19 cellular contexts compared by ENCODE assay signal in the genomic region with DNA sequence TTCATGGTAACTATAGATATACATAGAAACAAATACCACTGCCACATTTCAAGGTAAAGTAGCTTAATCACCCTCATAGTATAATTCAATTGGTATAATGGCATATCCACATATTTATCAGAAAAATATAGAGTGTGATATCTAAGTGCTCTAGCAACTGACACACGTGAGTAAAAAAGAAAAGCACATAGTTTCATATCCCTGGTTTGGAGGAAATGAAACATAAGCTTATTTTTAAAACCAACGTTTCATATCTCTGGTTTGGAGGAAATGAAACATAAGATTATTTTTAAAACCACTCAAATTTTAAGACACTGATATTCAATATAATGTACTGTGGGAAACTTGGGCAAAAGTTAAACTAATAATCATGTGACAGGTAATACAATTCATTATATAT. TPM values are rescaled to one million over a fixed set of nuclear protein-coding genes. Genes with fewer than 3 reads are reported as not detected.
A peak's percentile ranks its signal among the peaks of the same experiment; 100 is the strongest.
DNase-seq lines count a peak whose midpoint lies in the region; ATAC-seq, FAIRE-seq and TF ChIP-seq lines count a peak whose summit lies in the region.
"Had no signal": no experiment of that assay in that cellular context is flagged by ENCODE, and none has a peak within 500 bp of the region (broad histone marks: within the 10 kb centered on the region; RNA-seq: fewer than 3 reads in every experiment).

No MANE protein-coding gene starts in this region.

- peak; percentile 2 for DNase-seq in GM18507 (ENCODE audit: extremely low spot score, insufficient read length, low read depth)
- DNase-seq in activated B cell treated with CpG ODN at 0.5 μM for 24 hours, result no peak
- no peak for DNase-seq in activated CD4-positive, alpha-beta T cell treated with anti-CD3 and anti-CD28 coated beads, Interleukin-2, amount 10 ng/mL, durations not matched to agents 24 days and 14 days
- no peak for DNase-seq in activated effector memory CD4-positive, alpha-beta T cell treated with Interleukin-2 at 50 U/mL for 16 hours
- no peak for DNase-seq in sciatic nerve (ENCODE audit: low spot score)
- DNase-seq: activated CD4-positive, alpha-beta T cell treated with anti-CD3 and anti-CD28 coated beads, Interleukin-2, amount 50 U/mL, for 48 hours; activated naive CD8-positive, alpha-beta T cell treated with anti-CD3 and anti-CD28 coated beads, Interleukin-2, amount 10 ng/mL, durations not matched to agents 7 days and 5 days; activated T-cell treated with anti-CD3 and anti-CD28 coated beads, Interleukin-2, amount 50 U/mL, for 24 hours; hippocampal formation; midbrain; NCI-H1436; NCI-H345; T1000 had no signal

- intact Hi-C loops in activated B cell treated with CpG ODN at 0.5 μM for 24 hours (cut with micrococcal nuclease) (loop anchor here (5.0 kb wide), 1 partner anchor 476 kb away; no protein-coding TSS in a partner anchor), sciatic nerve (cut with DNase I) (no loop called here)
- intact Hi-C loops in activated CD4-positive, alpha-beta T cell treated with anti-CD3 and anti-CD28 coated beads, Interleukin-2, amount 10 ng/mL, durations not matched to agents 24 days and 14 days (cut with micrococcal nuclease), result no loop called here

- no peak for FAIRE-seq in GM18507 (lab: Jason Lieb, UNC)

- ATAC-seq in GM21526 (IDR thresholded peaks at IDR 0.05; ENCODE audit: low FRiP score, unreplicated experiment), result peak; percentile 87
- peak; percentile 72 for ATAC-seq in HG03354 (IDR thresholded peaks at IDR 0.05; ENCODE audit: poor library complexity, severe bottlenecking, unreplicated experiment)
- ATAC-seq in activated B cell treated with CpG ODN at 0.5 μM for 24 hours (ENCODE audit: low read depth), result peak; percentile 70
- ATAC-seq in HG02970 (IDR thresholded peaks at IDR 0.05; ENCODE audit: low FRiP score, unreplicated experiment), result no peak
- ATAC-seq in sciatic nerve, result no peak

- H3K27ac Mint-ChIP-seq in activated B cell treated with CpG ODN at 0.5 μM for 24 hours, result peak overlapping the region; percentile 46
- H3K27ac Mint-ChIP-seq in activated CD4-positive, alpha-beta T cell treated with anti-CD3 and anti-CD28 coated beads, Interleukin-2, amount 10 ng/mL, durations not matched to agents 24 days and 14 days, result no peak overlapping the region
- H3K27ac Mint-ChIP-seq: activated naive CD8-positive, alpha-beta T cell treated with anti-CD3 and anti-CD28 coated beads, Interleukin-2, amount 10 ng/mL, durations not matched to agents 7 days and 5 days; activated T-cell treated with anti-CD3 and anti-CD28 coated beads, Interleukin-2, amount 50 U/mL, for 24 hours had no signal

- no peaks in the 10 kb centered on the region for H3K36me3 Mint-ChIP-seq in activated B cell treated with CpG ODN at 0.5 μM for 24 hours (ENCODE audit: low read depth)
- H3K36me3 Mint-ChIP-seq in activated CD4-positive, alpha-beta T cell treated with anti-CD3 and anti-CD28 coated beads, Interleukin-2, amount 10 ng/mL, durations not matched to agents 24 days and 14 days (ENCODE audit: low read depth), result no peaks in the 10 kb centered on the region
- H3K36me3 Mint-ChIP-seq: activated naive CD8-positive, alpha-beta T cell treated with anti-CD3 and anti-CD28 coated beads, Interleukin-2, amount 10 ng/mL, durations not matched to agents 7 days and 5 days had no signal

- peaks cover 45% of the 10 kb centered on the region for H3K4me1 Mint-ChIP-seq in activated B cell treated with CpG ODN at 0.5 μM for 24 hours
- no peaks in the 10 kb centered on the region for H3K4me1 Mint-ChIP-seq in activated CD4-positive, alpha-beta T cell treated with anti-CD3 and anti-CD28 coated beads, Interleukin-2, amount 10 ng/mL, durations not matched to agents 24 days and 14 days
- H3K4me1 Mint-ChIP-seq: activated naive CD8-positive, alpha-beta T cell treated with anti-CD3 and anti-CD28 coated beads, Interleukin-2, amount 10 ng/mL, durations not matched to agents 7 days and 5 days had no signal

- H3K9me3 Mint-ChIP-seq in activated B cell treated with CpG ODN at 0.5 μM for 24 hours, result peaks cover 7% of the 10 kb centered on the region
- peaks cover 5% of the 10 kb centered on the region for H3K9me3 Mint-ChIP-seq in activated CD4-positive, alpha-beta T cell treated with anti-CD3 and anti-CD28 coated beads, Interleukin-2, amount 10 ng/mL, durations not matched to agents 24 days and 14 days
- H3K9me3 Mint-ChIP-seq: activated naive CD8-positive, alpha-beta T cell treated with anti-CD3 and anti-CD28 coated beads, Interleukin-2, amount 10 ng/mL, durations not matched to agents 7 days and 5 days; activated T-cell treated with anti-CD3 and anti-CD28 coated beads, Interleukin-2, amount 50 U/mL, for 24 hours had no signal

- no peaks in the 10 kb centered on the region for H3K27me3 Mint-ChIP-seq in activated B cell treated with CpG ODN at 0.5 μM for 24 hours
- H3K27me3 Mint-ChIP-seq in activated CD4-positive, alpha-beta T cell treated with anti-CD3 and anti-CD28 coated beads, Interleukin-2, amount 10 ng/mL, durations not matched to agents 24 days and 14 days, result peaks cover 6% of the 10 kb centered on the region

- H3K4me3 Mint-ChIP-seq in activated B cell treated with CpG ODN at 0.5 μM for 24 hours, result peak overlapping the region; percentile 61
- H3K4me3 Mint-ChIP-seq in activated CD4-positive, alpha-beta T cell treated with anti-CD3 and anti-CD28 coated beads, Interleukin-2, amount 10 ng/mL, durations not matched to agents 24 days and 14 days, result no peak overlapping the region
- H3K4me3 Mint-ChIP-seq: activated naive CD8-positive, alpha-beta T cell treated with anti-CD3 and anti-CD28 coated beads, Interleukin-2, amount 10 ng/mL, durations not matched to agents 7 days and 5 days; activated T-cell treated with anti-CD3 and anti-CD28 coated beads, Interleukin-2, amount 50 U/mL, for 24 hours had no signal

- POLR2A ChIA-PET in activated B cell treated with CpG ODN at 0.5 μM for 24 hours (lab: Charles Lee), result no interaction called here

- CTCF ChIA-PET in activated B cell treated with CpG ODN at 0.5 μM for 24 hours (lab: Charles Lee), result no interaction called here

- no peak for TF ChIP-seq CTCF in activated B cell treated with CpG ODN at 0.5 μM for 24 hours (IDR thresholded peaks at IDR 0.05)

RNA-seq across cellular contexts. Expression of a gene that starts 2.1 kb away (rescaled TPM):
- total RNA-seq in activated B cell treated with CpG ODN at 0.5 μM for 24 hours, result not detected in 2 replicates
- not detected in 2 replicates for total RNA-seq in activated CD4-positive, alpha-beta T cell treated with anti-CD3 and anti-CD28 coated beads, Interleukin-2, amount 10 ng/mL, durations not matched to agents 24 days and 14 days
- total RNA-seq in sciatic nerve, result not detected
- total RNA-seq: activated naive CD8-positive, alpha-beta T cell treated with anti-CD3 and anti-CD28 coated beads, Interleukin-2, amount 10 ng/mL, durations not matched to agents 7 days and 5 days; cardiac muscle cell; right atrium auricular region; SK-MEL-5 had no signal

RNA-seq across cellular contexts. Expression of a gene that starts 24.0 kb away (rescaled TPM):
- total RNA-seq in activated B cell treated with CpG ODN at 0.5 μM for 24 hours, result not detected in 2 replicates
- not detected in 2 replicates for total RNA-seq in activated CD4-positive, alpha-beta T cell treated with anti-CD3 and anti-CD28 coated beads, Interleukin-2, amount 10 ng/mL, durations not matched to agents 24 days and 14 days
- not detected for total RNA-seq in sciatic nerve
- total RNA-seq: activated naive CD8-positive, alpha-beta T cell treated with anti-CD3 and anti-CD28 coated beads, Interleukin-2, amount 10 ng/mL, durations not matched to agents 7 days and 5 days; cardiac muscle cell; right atrium auricular region; SK-MEL-5 had no signal

RNA-seq across cellular contexts. Expression of a gene that starts 24.3 kb away (rescaled TPM):
- total RNA-seq in activated B cell treated with CpG ODN at 0.5 μM for 24 hours, result not detected in 2 replicates
- total RNA-seq in activated CD4-positive, alpha-beta T cell treated with anti-CD3 and anti-CD28 coated beads, Interleukin-2, amount 10 ng/mL, durations not matched to agents 24 days and 14 days, result not detected in 2 replicates
- not detected for total RNA-seq in sciatic nerve
- total RNA-seq: activated naive CD8-positive, alpha-beta T cell treated with anti-CD3 and anti-CD28 coated beads, Interleukin-2, amount 10 ng/mL, durations not matched to agents 7 days and 5 days; cardiac muscle cell; right atrium auricular region; SK-MEL-5 had no signal

RNA-seq across cellular contexts. Expression of a gene that starts 41.8 kb away (rescaled TPM):
- total RNA-seq in activated B cell treated with CpG ODN at 0.5 μM for 24 hours (not detected in 2 replicates), sciatic nerve (not detected)
- not detected in 2 replicates for total RNA-seq in activated CD4-positive, alpha-beta T cell treated with anti-CD3 and anti-CD28 coated beads, Interleukin-2, amount 10 ng/mL, durations not matched to agents 24 days and 14 days
- total RNA-seq: activated naive CD8-positive, alpha-beta T cell treated with anti-CD3 and anti-CD28 coated beads, Interleukin-2, amount 10 ng/mL, durations not matched to agents 7 days and 5 days; cardiac muscle cell; right atrium auricular region; SK-MEL-5 had no signal

Comparison
In these comparisons a context has a peak if more than half of its experiments do, and no peak if none do; other contexts are left out.
1. ATAC-seq: peak in GM21526 (single experiment), HG03354 (single experiment) and activated B cell treated with CpG ODN at 0.5 μM for 24 hours (single experiment); none in HG02970 (single experiment) and sciatic nerve (single experiment).